ENCODE assay signal across 8 cellular contexts in the genomic region with DNA sequence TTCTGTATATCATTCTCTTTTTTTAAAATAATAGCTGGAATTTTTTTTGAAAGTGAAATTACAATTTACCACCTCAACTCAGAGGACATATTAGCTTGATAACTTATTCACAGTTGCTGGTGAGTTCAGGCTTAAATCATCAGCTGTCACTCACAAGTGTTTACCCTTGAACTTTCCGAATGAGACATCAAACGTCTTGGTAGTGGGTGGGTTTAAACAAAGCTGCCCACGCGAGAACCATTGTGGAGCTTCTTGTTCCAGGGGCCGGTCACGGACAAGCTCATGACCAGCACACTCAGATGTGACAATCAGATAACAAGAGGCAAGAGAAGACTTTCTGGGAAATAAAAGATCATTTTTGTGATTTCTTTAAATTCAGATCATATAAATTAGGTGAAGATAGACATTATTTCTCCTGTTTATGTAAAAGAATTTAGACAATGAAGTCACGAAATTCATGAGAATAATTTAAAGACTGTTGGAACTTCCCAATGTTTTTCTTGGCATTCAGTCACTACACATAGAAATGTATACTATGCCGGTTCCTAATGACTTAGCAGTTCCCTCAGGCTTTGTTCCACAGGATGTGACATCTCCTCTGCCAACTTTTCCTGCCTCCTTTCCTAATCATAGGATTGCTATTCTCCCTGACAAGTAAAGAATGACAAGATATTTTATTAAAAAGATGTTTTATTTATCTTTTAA. TPM values are rescaled to one million over a fixed set of nuclear protein-coding genes. Genes with fewer than 3 reads are reported as not detected.
A peak's percentile ranks its signal among the peaks of the same experiment; 100 is the strongest.
DNase-seq lines count a peak whose midpoint lies in the region; ATAC-seq and TF ChIP-seq lines count a peak whose summit lies in the region.

No MANE protein-coding gene starts in this region.

- no peaks in the 10 kb centered on the region for H4K20me1 ChIP-seq in hepatocyte (ENCODE audit: insufficient read depth, poor library complexity, severe bottlenecking)

- 25 to 41% (median 32%) methylated on average over 8 of the region's 8 CpGs for WGBS in heart left ventricle, 4 donors
- 31% methylated on average over 8 of the region's 8 CpGs for WGBS in hepatocyte (ENCODE audit: low lambda C conversion rate, missing lambda C conversion rate)

- peak in 2 of 4 donors; percentile 34 to 39 for ATAC-seq in heart left ventricle
- peak; percentile 45 for ATAC-seq in HG03159 (IDR thresholded peaks at IDR 0.05; ENCODE audit: unreplicated experiment)

- H3K4me3 ChIP-seq in heart left ventricle (peak overlapping the region in 9 of 12 donors; percentile 10 to 46 (median 30)), hepatocyte (no peak overlapping the region)

- H3K4me1 Mint-ChIP-seq in activated naive CD8-positive, alpha-beta T cell (ENCODE audit: low read depth), result peaks cover 26% of the 10 kb centered on the region

- intact Hi-C loops in heart left ventricle (cut with DNase I) (loop anchor here in 8 of 10 donors (1.0 to 10.0 kb wide), 9 partner anchors 177 to 617 kb away; a partner anchor contains a TSS), cardiac septum (cut with DNase I) (loop anchor here (2.0 to 10.0 kb wide), 3 partner anchors 182 to 614 kb away; a partner anchor contains a TSS)

- H3K79me2 ChIP-seq in hepatocyte, result no peaks in the 10 kb centered on the region

- DNase-seq in heart left ventricle (no peak), cardiac septum (ENCODE audit: low spot score) (no peak), hepatocyte (ENCODE audit: low spot score) (no peak), superior temporal gyrus (ENCODE audit: extremely low spot score) (peak; percentile 77), DMS79 treated with DMSO at 0.1 percent for 48 hours (lab: John Stamatoyannopoulos, UW) (no peak), NCI-H2029 (lab: John Stamatoyannopoulos, UW) (no peak)

- H3K27ac ChIP-seq in heart left ventricle (peak overlapping the region in 8 of 12 donors; percentile 35 to 65 (median 48)), hepatocyte (peak overlapping the region; percentile 41)

- TF ChIP-seq POLR2A in heart left ventricle (IDR thresholded peaks at IDR 0.05), result no peak

- no peak for TF ChIP-seq CTCF in heart left ventricle (IDR thresholded peaks at IDR 0.05)
- no peak for TF ChIP-seq CTCF in hepatocyte (IDR thresholded peaks at IDR 0.05; ENCODE audit: poor library complexity)

- H3K4me2 ChIP-seq in hepatocyte, result peak overlapping the region; percentile 67

- H3K9me2 ChIP-seq in hepatocyte (replicated peaks; ENCODE audit: insufficient read depth), result no peaks in the 10 kb centered on the region

- no peaks in the 10 kb centered on the region for H3K27me3 ChIP-seq in heart left ventricle
- H3K27me3 ChIP-seq in hepatocyte, result no peaks in the 10 kb centered on the region

- H3K36me3 ChIP-seq in heart left ventricle (no peaks in the 10 kb centered on the region), hepatocyte (replicated peaks; ENCODE audit: insufficient read depth, low read depth) (no peaks in the 10 kb centered on the region)

- no peaks in the 10 kb centered on the region for H3K9me3 ChIP-seq in heart left ventricle
- no peaks in the 10 kb centered on the region for H3K9me3 ChIP-seq in hepatocyte (ENCODE audit: low read depth)

- no peak overlapping the region for H2AFZ ChIP-seq in hepatocyte

- no peaks in the 10 kb centered on the region for H3K27me3 Mint-ChIP-seq in activated naive CD8-positive, alpha-beta T cell

- H3K36me3 Mint-ChIP-seq in activated naive CD8-positive, alpha-beta T cell, result peaks cover 6% of the 10 kb centered on the region

- peak overlapping the region; percentile 73 for H3K27ac Mint-ChIP-seq in activated naive CD8-positive, alpha-beta T cell

- peaks cover 0 to 39% (median 25%) of the 10 kb centered on the region in 12 donors for H3K4me1 ChIP-seq in heart left ventricle
- peaks cover 30% of the 10 kb centered on the region for H3K4me1 ChIP-seq in hepatocyte (ENCODE audit: insufficient read depth)

- H3K4me3 Mint-ChIP-seq in activated naive CD8-positive, alpha-beta T cell, result peak overlapping the region; percentile 42

- H3K9me3 Mint-ChIP-seq in activated naive CD8-positive, alpha-beta T cell (ENCODE audit: low read depth), result no peaks in the 10 kb centered on the region

RNA-seq across cellular contexts. Expression of a gene that starts 29.3 kb away (rescaled TPM):
- total RNA-seq in heart left ventricle (10 to 100 TPM in 7 of 9 donors, 1 to 10 TPM in 2; 8.3 to 16.4 (median 13.4) TPM), cardiac septum (7.7 TPM), hepatocyte (37.6 and 37.9 TPM in 2 replicates)
- polyA plus RNA-seq in heart left ventricle (1 to 10 TPM; 4.2 to 8.6 TPM), hepatocyte (28.4 and 30.2 TPM in 2 replicates)

RNA-seq across cellular contexts. Expression of a gene that starts 29.4 kb away (rescaled TPM):
- 10 to 100 TPM; 10.1 to 21.5 (median 15.5) TPM for total RNA-seq in heart left ventricle
- polyA plus RNA-seq in heart left ventricle, result 10 to 100 TPM in 1 of 2 donors, 1 to 10 TPM in 1; 7.2 to 12.5 TPM
- total RNA-seq in cardiac septum, result 12.6 TPM
- 23.0 and 25.3 TPM in 2 replicates for total RNA-seq in hepatocyte
- polyA plus RNA-seq in hepatocyte, result 18.7 and 21.6 TPM in 2 replicates
